8 cellular contexts compared by ENCODE assay signal in the genomic region with DNA sequence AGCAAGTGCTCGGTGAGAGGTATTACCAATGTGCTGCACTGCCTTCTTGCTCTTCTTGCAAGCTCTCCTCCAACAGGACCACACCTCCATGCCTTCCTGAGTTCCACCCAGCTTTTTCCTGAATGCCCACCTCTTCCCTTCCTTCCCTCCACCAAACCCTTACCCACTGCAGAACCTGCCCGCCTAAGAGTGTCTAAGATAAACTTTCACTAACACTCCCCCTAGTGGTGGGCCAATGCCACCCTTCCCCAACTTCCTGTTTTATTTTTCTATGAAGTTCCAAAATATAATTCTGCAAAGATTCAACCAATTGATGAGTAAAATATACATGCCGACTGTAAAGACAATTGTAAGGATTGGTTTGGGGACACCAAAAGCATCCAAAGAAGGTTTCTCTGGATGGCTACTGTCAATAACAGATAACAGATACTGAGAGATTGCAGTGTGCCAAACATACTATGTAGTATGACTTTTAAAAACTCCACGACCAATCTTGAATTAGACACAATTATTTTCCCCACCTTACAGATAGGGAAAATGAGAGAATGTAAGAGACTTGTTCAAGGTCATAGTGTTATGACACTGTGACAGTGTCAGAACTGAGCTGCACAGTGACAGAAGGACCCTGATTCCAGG. TPM values are rescaled to one million over a fixed set of nuclear protein-coding genes. Genes with fewer than 3 reads are reported as not detected.
DNase-seq lines count a peak whose midpoint lies in the region; ATAC-seq and TF ChIP-seq lines count a peak whose summit lies in the region.

No MANE protein-coding gene starts in this region.

- no peak overlapping the region for H3K9ac ChIP-seq in KMS-11

- H2AFZ ChIP-seq in KMS-11 (ENCODE audit: low read depth) = peak overlapping the region; percentile 42; the same call in 1 of the 2 replicates

- no peaks in the 10 kb centered on the region for H3K9me3 ChIP-seq in adrenal gland (replicated peaks in 1 of 3)

- no peaks in the 10 kb centered on the region for H3K4me1 Mint-ChIP-seq in immature natural killer cell

- 49 to 52% (median 52%) methylated on average over 4 of the region's 4 CpGs for WGBS in adrenal gland, 4 donors

- no peaks in the 10 kb centered on the region for H3K36me3 Mint-ChIP-seq in immature natural killer cell

- no peaks in the 10 kb centered on the region for H3K27me3 ChIP-seq in KMS-11 (ENCODE audit: insufficient read depth, low read depth)
- H3K27me3 ChIP-seq in adrenal gland = peaks cover 7% of the 10 kb centered on the region

- H3K4me3 ChIP-seq in AG09309 (ENCODE audit: control insufficient read depth, low read depth, low read length) (no peak overlapping the region), KMS-11 (IDR thresholded peaks at IDR 0.05; ENCODE audit: insufficient read depth, low read depth, low read length) (no peak overlapping the region), adrenal gland (no peak overlapping the region)

- H3K79me2 ChIP-seq in KMS-11 (ENCODE audit: insufficient read depth, low read depth) = no peaks in the 10 kb centered on the region

- H4K20me1 ChIP-seq in KMS-11 (ENCODE audit: insufficient read depth) = no peaks in the 10 kb centered on the region

- H3K9me3 Mint-ChIP-seq in immature natural killer cell = no peaks in the 10 kb centered on the region

- H3K4me3 Mint-ChIP-seq in immature natural killer cell = no peak overlapping the region

- no peak for TF ChIP-seq POLR2A in adrenal gland (IDR thresholded peaks at IDR 0.05)

- ATAC-seq in GM18868 (IDR thresholded peaks at IDR 0.05; ENCODE audit: unreplicated experiment) (peak; percentile 88), HG03460 (IDR thresholded peaks at IDR 0.05; ENCODE audit: unreplicated experiment) (no peak)

- H3K36me3 ChIP-seq in KMS-11 (ENCODE audit: insufficient read depth) (no peaks in the 10 kb centered on the region), adrenal gland (replicated peaks in 1 of 2) (no peaks in the 10 kb centered on the region)

- H3K4me1 ChIP-seq in KMS-11 (ENCODE audit: low read depth, poor library complexity, severe bottlenecking) = peaks cover 4% of the 10 kb centered on the region
- no peaks in the 10 kb centered on the region for H3K4me1 ChIP-seq in adrenal gland (replicated peaks in 1 of 2)

- intact Hi-C loops in adrenal gland (cut with DNase I) = no loop called here

- H3K27me3 Mint-ChIP-seq in immature natural killer cell (ENCODE audit: low read depth in 3 of 3) = peaks cover 2 to 4% (median 3%) of the 10 kb centered on the region in 3 donors

- TF ChIP-seq CTCF in AG09309 (IDR thresholded peaks at IDR 0.05; ENCODE audit: control insufficient read depth, insufficient read depth, low read depth, low read length, missing control alignments) (peak; percentile 87), KMS-11 (conservative IDR thresholded peaks at IDR 0.05; ENCODE audit: low read depth, low read length) (peak; percentile 96), adrenal gland (IDR thresholded peaks at IDR 0.05) (peak; percentile 73 to 93 (median 82))

- no peak overlapping the region for H3K4me2 ChIP-seq in KMS-11

- DNase-seq in AG09309 (ENCODE audit: low read depth) (no peak), T-helper 1 cell (peak in 4 of 5 donors; percentile 24 to 53 (median 34)), adrenal gland (peak; percentile 46 to 80 (median 61)), immature natural killer cell (peak; percentile 42 to 54 (median 43))
- DNase-seq in stimulated activated CD4-positive, alpha-beta T cell treated with anti-CD3 and anti-CD28 coated beads, Interleukin-4, amount 100 ng/mL, for 1 hour = peak; percentile 44

- H3K27ac ChIP-seq in KMS-11 (no peak overlapping the region), adrenal gland (no peak overlapping the region)

- no peak overlapping the region for H3K27ac Mint-ChIP-seq in immature natural killer cell

RNA-seq across cellular contexts. Expression of gene BMAL1, which starts 38.6 kb away (rescaled TPM):
- total RNA-seq in adrenal gland = 10 to 100 TPM; 17.2 to 80.3 (median 36.9) TPM
- 10 to 100 TPM; 13.9 to 66.5 (median 27.8) TPM for polyA plus RNA-seq in adrenal gland
- 10 to 100 TPM; 20.2 to 29.6 (median 20.2) TPM for polyA plus RNA-seq in immature natural killer cell
